Comparison of ENCODE assay signal across 7 cellular contexts in genomic region chr15:30045248-30046041, GRCh38. TPM values are rescaled to one million over a fixed set of nuclear protein-coding genes. Genes with fewer than 3 reads are reported as not detected.
"Had no signal": no experiment of that assay in that cellular context is flagged by ENCODE, and none has a peak within 500 bp of the region (broad histone marks: within the 10 kb centered on the region; RNA-seq: fewer than 3 reads in every experiment).

No MANE protein-coding gene starts in this region.

RNA-seq across cellular contexts. Expression of gene GOLGA8J, which starts 37.3 kb away (rescaled TPM):
- total RNA-seq: left ventricle myocardium superior, mesothelial cell of epicardium, posterior vena cava, temporal lobe, vagina had no signal
- polyA plus RNA-seq: adrenal gland; naive thymus-derived CD4-positive, alpha-beta T cell had no signal
